ENCODE assay signal across 18 cellular contexts in the genomic region with DNA sequence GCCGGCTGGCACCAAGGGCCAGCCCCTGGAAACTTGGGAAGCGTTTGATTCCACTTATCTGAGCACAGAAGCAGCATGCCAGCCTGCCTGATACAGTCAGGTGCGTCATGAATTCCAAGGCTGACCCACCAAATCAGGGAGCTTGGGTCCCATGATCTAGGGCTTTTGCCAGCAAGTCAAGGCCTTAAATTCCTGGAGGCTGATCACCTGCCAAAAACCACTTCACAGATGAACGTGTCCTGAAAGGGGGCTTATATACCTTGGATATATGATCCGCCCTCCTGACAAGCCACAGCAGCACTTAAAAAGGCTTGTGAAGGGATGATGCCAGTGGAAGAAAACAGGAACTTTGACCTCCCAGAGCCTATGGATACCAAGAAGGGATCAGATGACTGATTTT. TPM values are rescaled to one million over a fixed set of nuclear protein-coding genes. Genes with fewer than 3 reads are reported as not detected.
"Had no signal": no experiment of that assay in that cellular context is flagged by ENCODE, and none has a peak within 500 bp of the region (broad histone marks: within the 10 kb centered on the region; RNA-seq: fewer than 3 reads in every experiment).

No MANE protein-coding gene starts in this region.

- H3K27me3 ChIP-seq: breast epithelium, ovary had no signal

- H3K4me3 ChIP-seq: breast epithelium, ovary had no signal

- H3K9me3 ChIP-seq: breast epithelium, ovary had no signal

- H3K27ac ChIP-seq: breast epithelium, ovary had no signal

- ATAC-seq: naive thymus-derived CD4-positive, alpha-beta T cell had no signal

- DNase-seq: activated CD4-positive, alpha-beta T cell treated with anti-CD3 and anti-CD28 coated beads, Interleukin-2, amount 10 ng/mL, durations not matched to agents 24 days and 14 days; activated CD4-positive, CD25-positive, alpha-beta regulatory T cell; activated naive CD8-positive, alpha-beta T cell treated with anti-CD3 and anti-CD28 coated beads for 36 hours; anterior cingulate cortex; endodermal cell; immature natural killer cell; left cardiac atrium; mammary epithelial cell; naive thymus-derived CD4-positive, alpha-beta T cell; ovary; stimulated activated CD4-positive, alpha-beta T cell treated with anti-CD3 and anti-CD28 coated beads, Interleukin-4, amount 100 ng/mL, for 24 hours; stimulated activated naive CD4-positive, alpha-beta T cell treated with Interleukin-2 at 50 U/mL for 16 hours; trophoblast cell had no signal

- FAIRE-seq: frontal cortex, TTC549 had no signal

- H3K4me1 ChIP-seq: breast epithelium had no signal

- H3K36me3 ChIP-seq: breast epithelium, ovary had no signal

RNA-seq across cellular contexts. Expression of a gene that starts 24.0 kb away (rescaled TPM):
- total RNA-seq: activated CD4-positive, alpha-beta T cell treated with anti-CD3 and anti-CD28 coated beads, Interleukin-2, amount 10 ng/mL, durations not matched to agents 24 days and 14 days; activated T-helper 1 cell treated with anti-CD3 and anti-CD28 coated beads, Interleukin-12 subunit alpha, Interleukin-12 subunit beta, Interleukin-2, Interleukin-4 antibody, amounts not matched to agents 30 ng/mL and 10 ng/mL and 1 ng/mL, durations not matched to agents 14 hours and 24 hours and 36 hours; dermis microvascular lymphatic vessel endothelial cell had no signal
- polyA plus RNA-seq: immature natural killer cell, mammary epithelial cell had no signal
